8 cellular contexts compared by ENCODE assay signal in genomic region chr6:12725263-12725662, GRCh38. TPM values are rescaled to one million over a fixed set of nuclear protein-coding genes. Genes with fewer than 3 reads are reported as not detected.
"Had no signal": no experiment of that assay in that cellular context is flagged by ENCODE, and none has a peak within 500 bp of the region (broad histone marks: within the 10 kb centered on the region; RNA-seq: fewer than 3 reads in every experiment).

No MANE protein-coding gene starts in this region.

- FAIRE-seq: H1, H54, HTR-8/SVneo had no signal

- H3K27ac ChIP-seq: GM23248 had no signal

- H2AFZ ChIP-seq: GM23248 had no signal

- H3K4me3 ChIP-seq: GM23248 had no signal

- H3K9me3 Mint-ChIP-seq: H9 had no signal

- DNase-seq: GM23248, H9, HCEC 1CT, IMR-90 had no signal

- H3K4me3 Mint-ChIP-seq: H9 had no signal

- H3K9ac ChIP-seq: GM23248 had no signal

RNA-seq across cellular contexts. Expression of gene PHACTR1, which starts 8.7 kb away (rescaled TPM):
- total RNA-seq: HT-29, IMR-90 had no signal
- polyA plus RNA-seq: IMR-90 had no signal
